ENCODE assay signal across 1 cellular context in genomic region chr5:72501475-72501874, GRCh38.
TF ChIP-seq lines count a peak whose summit lies in the region.

No MANE protein-coding gene starts in this region.

TF ChIP-seq in SK-N-SH treated with all-trans-retinoic acid at 6 μM for 48 hours, 23 proteins besides CTCF, POLR2A, EP300 and RAD21 (continued from another document):
- TF ChIP-seq POU6F1 (CRISPR knock-in tag; IDR thresholded peaks at IDR 0.05; ENCODE audit: borderline replicate concordance, low read depth): no peak
- TF ChIP-seq TCF4 (CRISPR knock-in tag; IDR thresholded peaks at IDR 0.05; ENCODE audit: borderline replicate concordance): no peak
- no peak for TF ChIP-seq ISL1 (CRISPR knock-in tag; IDR thresholded peaks at IDR 0.05)
- TF ChIP-seq, protein P1, sequence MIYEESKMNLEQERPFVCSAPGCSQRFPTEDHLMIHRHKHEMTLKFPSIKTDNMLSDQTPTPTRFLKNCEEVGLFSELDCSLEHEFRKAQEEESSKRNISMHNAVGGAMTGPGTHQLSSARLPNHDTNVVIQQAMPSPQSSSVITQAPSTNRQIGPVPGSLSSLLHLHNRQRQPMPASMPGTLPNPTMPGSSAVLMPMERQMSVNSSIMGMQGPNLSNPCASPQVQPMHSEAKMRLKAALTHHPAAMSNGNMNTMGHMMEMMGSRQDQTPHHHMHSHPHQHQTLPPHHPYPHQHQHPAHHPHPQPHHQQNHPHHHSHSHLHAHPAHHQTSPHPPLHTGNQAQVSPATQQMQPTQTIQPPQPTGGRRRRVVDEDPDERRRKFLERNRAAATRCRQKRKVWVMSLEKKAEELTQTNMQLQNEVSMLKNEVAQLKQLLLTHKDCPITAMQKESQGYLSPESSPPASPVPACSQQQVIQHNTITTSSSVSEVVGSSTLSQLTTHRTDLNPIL (CRISPR knock-in tag; IDR thresholded peaks at IDR 0.05; ENCODE audit: low read depth): no peak
